Comparison of ENCODE assay signal across 21 cellular contexts in the genomic region with DNA sequence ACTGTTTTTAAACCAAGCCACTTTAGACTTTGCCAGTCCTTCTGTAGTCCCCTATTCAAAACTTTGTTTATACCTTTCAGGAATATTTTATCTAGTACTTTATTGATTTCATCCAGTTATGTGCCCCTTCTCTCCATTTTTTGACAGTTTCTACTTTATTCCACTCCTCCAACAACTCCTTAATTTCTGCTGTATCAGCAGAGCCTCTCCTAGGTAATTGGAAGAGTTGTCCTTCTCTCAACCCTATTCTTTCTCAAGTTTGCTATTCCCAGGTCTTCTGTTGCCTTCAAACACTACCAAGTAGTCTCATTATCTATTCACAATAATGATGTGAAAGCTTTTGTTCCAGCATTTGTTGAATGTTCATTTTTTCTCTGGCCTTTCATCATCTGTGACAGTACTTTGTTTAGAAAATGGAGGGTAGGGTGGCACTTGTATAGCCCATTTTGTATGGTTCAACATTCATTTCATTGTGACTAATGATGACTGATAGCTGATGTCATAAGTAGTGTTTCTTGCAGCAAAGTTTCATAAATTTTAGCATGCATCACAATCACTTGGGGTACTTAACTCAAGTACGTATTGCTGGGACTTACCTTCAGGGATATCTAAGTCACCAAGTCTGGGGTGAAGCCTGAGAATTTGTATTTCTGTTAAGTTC.
DNase-seq lines count a peak whose midpoint lies in the region; ATAC-seq and TF ChIP-seq lines count a peak whose summit lies in the region.
"Had no signal": no experiment of that assay in that cellular context is flagged by ENCODE, and none has a peak within 500 bp of the region (broad histone marks: within the 10 kb centered on the region; RNA-seq: fewer than 3 reads in every experiment).

No MANE protein-coding gene starts in this region.

- no peaks in the 10 kb centered on the region for H3K27me3 Mint-ChIP-seq in activated naive CD4-positive, alpha-beta T cell treated with anti-CD3 and anti-CD28 coated beads for 36 hours (ENCODE audit: low read depth)
- H3K27me3 Mint-ChIP-seq: B cell; CD4-positive, alpha-beta T cell had no signal

- ATAC-seq in foreskin keratinocyte (peak; percentile 54), GM18519 (IDR thresholded peaks at IDR 0.05; ENCODE audit: low FRiP score, unreplicated experiment) (no peak)

- H3K27me3 ChIP-seq in SU-DHL-6 (ENCODE audit: low read length), result no peaks in the 10 kb centered on the region
- H3K27me3 ChIP-seq in foreskin keratinocyte, result no peaks in the 10 kb centered on the region

- CTCF ChIA-PET in activated naive CD4-positive, alpha-beta T cell treated with anti-CD3 and anti-CD28 coated beads for 36 hours (lab: Charles Lee), result interaction anchor here (1.6 kb wide), 1 partner anchor 12 kb away, joined by 5 read pairs; no protein-coding TSS in a partner anchor

- intact Hi-C loops in activated naive CD4-positive, alpha-beta T cell treated with anti-CD3 and anti-CD28 coated beads for 36 hours (cut with micrococcal nuclease), result loop anchor here (1.0 to 5.0 kb wide), 3 partner anchors 20 to 355 kb away; no protein-coding TSS in a partner anchor

- H3K36me3 Mint-ChIP-seq in activated naive CD4-positive, alpha-beta T cell treated with anti-CD3 and anti-CD28 coated beads for 36 hours (ENCODE audit: low read depth), result peaks cover 6% of the 10 kb centered on the region

- H3K9me3 ChIP-seq in SU-DHL-6 (ENCODE audit: insufficient read depth, low read length), result no peaks in the 10 kb centered on the region; the same call in 1 of the 2 replicates

- H3K9me3 Mint-ChIP-seq in activated naive CD4-positive, alpha-beta T cell treated with anti-CD3 and anti-CD28 coated beads for 36 hours, result no peaks in the 10 kb centered on the region
- H3K9me3 Mint-ChIP-seq: CD4-positive, alpha-beta T cell had no signal

- no peak overlapping the region for H3K4me3 Mint-ChIP-seq in activated naive CD4-positive, alpha-beta T cell treated with anti-CD3 and anti-CD28 coated beads for 36 hours
- H3K4me3 Mint-ChIP-seq: B cell; CD4-positive, alpha-beta T cell; HFFc6 had no signal

- H3K9ac ChIP-seq in SU-DHL-6 (ENCODE audit: low read length), result no peak overlapping the region

- H3K36me3 ChIP-seq in SU-DHL-6 (ENCODE audit: low read length), result peaks cover 6% of the 10 kb centered on the region; the same call in 1 of the 2 replicates

- no peak overlapping the region for H2AFZ ChIP-seq in SU-DHL-6 (ENCODE audit: low read depth, low read length, severe bottlenecking)

- H3K4me3 ChIP-seq in SU-DHL-6 (ENCODE audit: insufficient read depth, low read length, poor library complexity, severe bottlenecking), result no peak overlapping the region

- peaks cover 42% of the 10 kb centered on the region for H3K4me1 Mint-ChIP-seq in activated naive CD4-positive, alpha-beta T cell treated with anti-CD3 and anti-CD28 coated beads for 36 hours (ENCODE audit: low read depth)

- H3K79me2 ChIP-seq in SU-DHL-6 (ENCODE audit: insufficient read depth, low read length), result peaks cover 91% of the 10 kb centered on the region

- H3F3A ChIP-seq in SU-DHL-6 (ENCODE audit: insufficient read depth), result peaks cover 28% of the 10 kb centered on the region

- peaks cover 12% of the 10 kb centered on the region for H3K4me1 ChIP-seq in foreskin keratinocyte

- TF ChIP-seq CTCF in SU-DHL-6 (IDR thresholded peaks at IDR 0.05; ENCODE audit: insufficient read depth, low read length, poor library complexity, severe bottlenecking) (no peak), foreskin keratinocyte (conservative IDR thresholded peaks at IDR 0.05) (no peak)

- H3K9me2 ChIP-seq in SU-DHL-6 (replicated peaks; ENCODE audit: insufficient read depth, low read length), result no peaks in the 10 kb centered on the region

- H3K4me2 ChIP-seq in SU-DHL-6 (ENCODE audit: low read depth, low read length, poor library complexity, severe bottlenecking), result no peak overlapping the region

- no peak for DNase-seq in activated naive CD4-positive, alpha-beta T cell treated with anti-CD3 and anti-CD28 coated beads for 36 hours
- no peak for DNase-seq in activated naive CD4-positive, alpha-beta T cell treated with Interleukin-2 at 50 U/mL for 16 hours
- DNase-seq in HCEC 1CT, result peak; percentile 46
- no peak for DNase-seq in foreskin keratinocyte
- DNase-seq in NCI-H2227 (lab: John Stamatoyannopoulos, UW; ENCODE audit: unreplicated experiment), result no peak
- DNase-seq in activated gamma-delta T cell treated with Interleukin-2 at 50 U/mL for 16 hours, result no peak
- DNase-seq: ACHN; Calu3; CD4-positive, alpha-beta T cell; DMS79; GDM1; HFFc6; MM.1S; NCI-H1105; NCI-H1694 treated with DMSO at 0.1 percent for 48 hours; NCI-H446 treated with DMSO at 0.1 percent for 48 hours; NCI-H748 treated with DMSO at 0.1 percent for 48 hours; Right ventricle myocardium superior had no signal

- peak overlapping the region; percentile 91 for H3K27ac Mint-ChIP-seq in activated naive CD4-positive, alpha-beta T cell treated with anti-CD3 and anti-CD28 coated beads for 36 hours
- H3K27ac Mint-ChIP-seq: B cell; CD4-positive, alpha-beta T cell; HFFc6 had no signal

- peak overlapping the region; percentile 37; the same call in 1 of the 2 replicates for H3K27ac ChIP-seq in SU-DHL-6 (ENCODE audit: low read depth, low read length)
- no peak overlapping the region for H3K27ac ChIP-seq in foreskin keratinocyte

- H4K20me1 ChIP-seq in SU-DHL-6 (ENCODE audit: low read depth, low read length), result no peaks in the 10 kb centered on the region
